ENCODE assay signal across 8 cellular contexts in genomic region chr4:165221999-165222994, GRCh38. TPM values are rescaled to one million over a fixed set of nuclear protein-coding genes. Genes with fewer than 3 reads are reported as not detected.
A peak's percentile ranks its signal among the peaks of the same experiment; 100 is the strongest.
DNase-seq lines count a peak whose midpoint lies in the region; ATAC-seq and TF ChIP-seq lines count a peak whose summit lies in the region.
"Not testable (repeated sequence)": the region's sequence is repeated elsewhere in the genome, so short reads cannot be mapped to it uniquely, and the experiment has no call there.

No MANE protein-coding gene starts in this region.

- peak overlapping the region; percentile 94 for H3K27ac Mint-ChIP-seq in GM23338
- H3K27ac Mint-ChIP-seq in activated CD8-positive, alpha-beta memory T cell treated with anti-CD3 and anti-CD28 coated beads, Interleukin-2, amount 10 ng/mL, durations not matched to agents 7 days and 5 days, result peak overlapping the region; percentile 83

- peaks cover 15% of the 10 kb centered on the region for H3K4me1 ChIP-seq in A673 (ENCODE audit: insufficient read depth, low read length, poor library complexity, severe bottlenecking)
- H3K4me1 ChIP-seq in GM23338 (ENCODE audit: insufficient read depth); mucosa of descending colon (ENCODE audit: low read depth); skeletal muscle tissue (ENCODE audit: control insufficient read depth in 3 of 3, insufficient read depth in 3 of 3, low read length in 3 of 3): not testable (repeated sequence)
- H3K4me1 ChIP-seq in PC-3 (ENCODE audit: insufficient read depth, low read length), result peaks cover 23% of the 10 kb centered on the region
- H3K4me1 ChIP-seq in heart right ventricle, result peaks cover 0 to 34% (median 21%) of the 10 kb centered on the region in 9 donors

- peak overlapping the region; percentile 67 for H3K27ac ChIP-seq in A673 (ENCODE audit: low read depth, low read length, poor library complexity, severe bottlenecking)
- H3K27ac ChIP-seq in GM23338 (ENCODE audit: low read depth), result not testable (repeated sequence)
- H3K27ac ChIP-seq in PC-3 (ENCODE audit: low read length), result peak overlapping the region; percentile 94
- H3K27ac ChIP-seq in heart right ventricle, result peak overlapping the region in 9 of 10 donors; percentile 17 to 83 (median 72)
- peak overlapping the region; percentile 54 for H3K27ac ChIP-seq in skeletal muscle tissue (ENCODE audit: low read depth, low read length)

- not testable (repeated sequence) for H3K36me3 Mint-ChIP-seq in GM23338 (ENCODE audit: low read depth)
- H3K36me3 Mint-ChIP-seq in activated CD8-positive, alpha-beta memory T cell treated with anti-CD3 and anti-CD28 coated beads, Interleukin-2, amount 10 ng/mL, durations not matched to agents 7 days and 5 days, result peaks cover 30% of the 10 kb centered on the region

- peaks cover 15% of the 10 kb centered on the region; the same call in 2 of the 3 replicates for H3K4me1 Mint-ChIP-seq in GM23338
- H3K4me1 Mint-ChIP-seq in activated CD8-positive, alpha-beta memory T cell treated with anti-CD3 and anti-CD28 coated beads, Interleukin-2, amount 10 ng/mL, durations not matched to agents 7 days and 5 days, result peaks cover 38% of the 10 kb centered on the region

- WGBS in heart right ventricle, 2 donors, result 34 to 35% methylated on average over 6 of the region's 7 CpGs

- POLR2A ChIA-PET in A673 (lab: Charles Lee; ENCODE audit: low non-redundant PET); PC-3 (lab: Charles Lee; ENCODE audit: unreplicated experiment): not testable (repeated sequence)

- not testable (repeated sequence) for H3K9me3 ChIP-seq in A673 (ENCODE audit: low read depth, low read length, poor library complexity, severe bottlenecking); PC-3 (ENCODE audit: low read length); heart right ventricle; mucosa of descending colon; skeletal muscle tissue (ENCODE audit: control insufficient read depth in 3 of 3, low read length in 3 of 3)

- H4K20me1 ChIP-seq in GM23338 (replicated peaks; ENCODE audit: insufficient read depth); PC-3 (ENCODE audit: low read length): not testable (repeated sequence)

- not testable (repeated sequence) for TF ChIP-seq CTCF in A673 (conservative IDR thresholded peaks at IDR 0.05; ENCODE audit: low read depth, low read length); GM23338 (conservative IDR thresholded peaks at IDR 0.05; ENCODE audit: low read depth in 2 of 2); PC-3 (conservative IDR thresholded peaks at IDR 0.05; ENCODE audit: low read depth, low read length); heart right ventricle (IDR thresholded peaks at IDR 0.05); mucosa of descending colon (IDR thresholded peaks at IDR 0.05)

- H3K27me3 Mint-ChIP-seq in GM23338 (ENCODE audit: insufficient read depth, low read depth, poor library complexity); activated CD8-positive, alpha-beta memory T cell treated with anti-CD3 and anti-CD28 coated beads, Interleukin-2, amount 10 ng/mL, durations not matched to agents 7 days and 5 days: not testable (repeated sequence)

- not testable (repeated sequence) for H3K36me3 ChIP-seq in A673 (ENCODE audit: insufficient read depth, low read length, poor library complexity, severe bottlenecking); GM23338 (ENCODE audit: insufficient read depth); PC-3 (ENCODE audit: low read depth, low read length); heart right ventricle; mucosa of descending colon (ENCODE audit: low read depth); skeletal muscle tissue (ENCODE audit: control insufficient read depth in 3 of 3, insufficient read depth in 3 of 3, low read length in 3 of 3)

- not testable (repeated sequence) for H3K79me2 ChIP-seq in GM23338 (replicated peaks; ENCODE audit: insufficient read depth); PC-3 (ENCODE audit: low read length)

- not testable (repeated sequence) for H2AFZ ChIP-seq in GM23338; PC-3 (ENCODE audit: low read length)

- H3K9me2 ChIP-seq in GM23338 (ENCODE audit: insufficient read depth); PC-3 (replicated peaks; ENCODE audit: low read length): not testable (repeated sequence)

- CTCF ChIA-PET in A673 (lab: Charles Lee); PC-3 (lab: Charles Lee); activated CD8-positive, alpha-beta memory T cell treated with anti-CD3 and anti-CD28 coated beads, Interleukin-2, amount 10 ng/mL, durations not matched to agents 7 days and 5 days (lab: Charles Lee): not testable (repeated sequence)

- not testable (repeated sequence) for H3F3A ChIP-seq in GM23338 (replicated peaks; ENCODE audit: low read depth); PC-3 (ENCODE audit: low read length, unreplicated experiment)

- not testable (repeated sequence) for BruUV-seq in A673 (replicated peaks; lab: Mats Ljungman, UMichigan)
- BruUV-seq in PC-3 (replicated peaks; lab: Mats Ljungman, UMichigan), result TSS peak; percentile 61

- DNase-seq in A673 (ENCODE audit: low spot score) (peak; percentile 74), PC-3 (peak; percentile 90), dermis blood vessel endothelial cell (peak; percentile 94), heart right ventricle (peak in 1 of 2 donors; percentile 34)
- not testable (repeated sequence) for DNase-seq in GM23338 (ENCODE audit: low spot score); activated CD8-positive, alpha-beta memory T cell treated with anti-CD3 and anti-CD28 coated beads, Interleukin-2, amount 10 ng/mL, durations not matched to agents 7 days and 5 days; mucosa of descending colon

- intact Hi-C loops in A673 (cut with micrococcal nuclease; ENCODE audit: unreplicated experiment); PC-3 (cut with micrococcal nuclease); heart right ventricle (cut with DNase I); mucosa of descending colon (cut with DNase I, micrococcal nuclease): not testable (repeated sequence)

- ATAC-seq in GM23338, result peak; percentile 63
- ATAC-seq in PC-3, result peak; percentile 91
- not testable (repeated sequence) for ATAC-seq in activated CD8-positive, alpha-beta memory T cell treated with anti-CD3 and anti-CD28 coated beads, Interleukin-2, amount 10 ng/mL, durations not matched to agents 7 days and 5 days
- peak; percentile 71 to 95 (median 94) for ATAC-seq in heart right ventricle
- ATAC-seq in mucosa of descending colon, result peak; percentile 76

- not testable (repeated sequence) for H3K27me3 ChIP-seq in A673 (replicated peaks; ENCODE audit: insufficient read depth, low read depth, low read length, poor library complexity); GM23338 (ENCODE audit: insufficient read depth); PC-3 (ENCODE audit: low read length); heart right ventricle; skeletal muscle tissue (ENCODE audit: control insufficient read depth in 3 of 3, insufficient read depth in 3 of 3, low read length in 3 of 3)

- not testable (repeated sequence) for H3K4me3 Mint-ChIP-seq in GM23338
- H3K4me3 Mint-ChIP-seq in activated CD8-positive, alpha-beta memory T cell treated with anti-CD3 and anti-CD28 coated beads, Interleukin-2, amount 10 ng/mL, durations not matched to agents 7 days and 5 days, result peak overlapping the region; percentile 54

- peak overlapping the region; percentile 46; the same call in 1 of the 2 replicates for H3K9ac ChIP-seq in PC-3 (ENCODE audit: low read length)
- not testable (repeated sequence) for H3K9ac ChIP-seq in skeletal muscle tissue (ENCODE audit: low read depth in 1 of 3, low read length in 3 of 3)

- H3K4me2 ChIP-seq in GM23338, result not testable (repeated sequence)
- H3K4me2 ChIP-seq in PC-3 (ENCODE audit: low read length), result peak overlapping the region; percentile 72

- not testable (repeated sequence) for H3K9me3 Mint-ChIP-seq in GM23338; activated CD8-positive, alpha-beta memory T cell treated with anti-CD3 and anti-CD28 coated beads, Interleukin-2, amount 10 ng/mL, durations not matched to agents 7 days and 5 days (ENCODE audit: low read depth)

- not testable (repeated sequence) for H3K4me3 ChIP-seq in A673 (ENCODE audit: low read depth, low read length, poor library complexity, severe bottlenecking); GM23338; heart right ventricle; mucosa of descending colon; skeletal muscle tissue (ENCODE audit: low read length in 3 of 3)
- H3K4me3 ChIP-seq in PC-3 (ENCODE audit: low read length), result peak overlapping the region; percentile 41; the same call in 1 of the 2 replicates

RNA-seq across cellular contexts. Expression of gene KLHL2, which starts 14.9 kb away (rescaled TPM):
- total RNA-seq in A673 (2021), result 22.5 and 23.7 TPM in 2 replicates
- 12.4 and 14.8 TPM in 2 replicates for total RNA-seq in GM23338 (2014; rRNA removed; shearing (Covaris generic))
- polyA plus RNA-seq in GM23338 (2016; fragmentation: Nextera tagmentation; extraction: Ambion mirVana), result 5.0 and 7.1 TPM in 2 replicates
- total RNA-seq in PC-3 (2014; rRNA removed), result 10.0 and 11.0 TPM in 2 replicates
- total RNA-seq in activated CD8-positive, alpha-beta memory T cell treated with anti-CD3 and anti-CD28 coated beads, Interleukin-2, amount 10 ng/mL, durations not matched to agents 7 days and 5 days, result 10 to 100 TPM; 22.2 to 27.0 TPM
- 35.6 and 45.3 TPM in 2 replicates for total RNA-seq in dermis blood vessel endothelial cell
- 10 to 100 TPM in 7 of 10 donors, 1 to 10 TPM in 3; 6.0 to 14.7 (median 10.9) TPM for total RNA-seq in heart right ventricle
- 1 to 10 TPM; 6.1 to 9.1 TPM for polyA plus RNA-seq in heart right ventricle
- total RNA-seq in mucosa of descending colon, result 10 to 100 TPM; 12.9 to 19.1 (median 16.4) TPM
- total RNA-seq in skeletal muscle tissue, result 5.2 TPM
